Comparison of ENCODE assay signal across 18 cellular contexts in genomic region chrX:103565752-103566151, GRCh38. TPM values are rescaled to one million over a fixed set of nuclear protein-coding genes. Genes with fewer than 3 reads are reported as not detected.
A peak's percentile ranks its signal among the peaks of the same experiment; 100 is the strongest.
DNase-seq lines count a peak whose midpoint lies in the region; ATAC-seq and TF ChIP-seq lines count a peak whose summit lies in the region.
"Had no signal": no experiment of that assay in that cellular context is flagged by ENCODE, and none has a peak within 500 bp of the region (broad histone marks: within the 10 kb centered on the region; RNA-seq: fewer than 3 reads in every experiment).

No MANE protein-coding gene starts in this region.

- no peaks in the 10 kb centered on the region for H3K36me3 ChIP-seq in left ventricle myocardium inferior
- H3K36me3 ChIP-seq in IMR-90 (ENCODE audit: control insufficient read depth, insufficient read depth, low read length) = no peaks in the 10 kb centered on the region
- H3K36me3 ChIP-seq in uterus = no peaks in the 10 kb centered on the region
- H3K36me3 ChIP-seq: transverse colon had no signal

- H3K4me1 ChIP-seq in left ventricle myocardium inferior (no peaks in the 10 kb centered on the region), IMR-90 (ENCODE audit: control insufficient read depth, insufficient read depth, low read length) (no peaks in the 10 kb centered on the region), uterus (no peaks in the 10 kb centered on the region)
- H3K4me1 ChIP-seq: transverse colon had no signal

- no peak overlapping the region for H2BK20ac ChIP-seq in IMR-90 (ENCODE audit: low read depth, low read length)

- no peaks in the 10 kb centered on the region for H3K79me1 ChIP-seq in IMR-90 (ENCODE audit: low read depth in 1 of 2, low read length in 2 of 2)

- TF ChIP-seq RAD21 in IMR-90 (IDR thresholded peaks at IDR 0.05; ENCODE audit: low read length) = no peak

- H3K36me3 Mint-ChIP-seq in nephron progenitor cell (ENCODE audit: low read depth) = no peaks in the 10 kb centered on the region
- H3K36me3 Mint-ChIP-seq: natural killer cell treated with Interleukin-12 subunit alpha and Interleukin-12 subunit beta and Interleukin-15 and Interleukin-18, amount 100 ng/mL, for 72 hours had no signal

- no peak overlapping the region for H2AFZ ChIP-seq in IMR-90 (replicated peaks; ENCODE audit: low read length, poor library complexity)

- H3K14ac ChIP-seq in IMR-90 (replicated peaks; ENCODE audit: low read depth, low read length) = no peak overlapping the region

- dilution Hi-C loops in IMR-90 (cut with HindIII; ENCODE audit: low sequenced_read_pairs, unreplicated experiment) = no loop called here

- no peak overlapping the region for H2AK5ac ChIP-seq in IMR-90 (ENCODE audit: low read depth, low read length)

- no peaks in the 10 kb centered on the region for H3K9me1 ChIP-seq in IMR-90 (ENCODE audit: insufficient read depth, low read length)

- H2BK5ac ChIP-seq in IMR-90 (ENCODE audit: low read depth, low read length, poor library complexity, severe bottlenecking) = no peak overlapping the region

- no peak overlapping the region for H3K23ac ChIP-seq in IMR-90 (ENCODE audit: low read depth, low read length)

- H4K8ac ChIP-seq in IMR-90 (ENCODE audit: low read depth in 2 of 2, low read length in 2 of 2) = no peak overlapping the region

- in situ Hi-C loops in IMR-90 (cut with MboI; ENCODE audit: low sequenced_read_pairs) = no loop called here

- H3K27ac ChIP-seq in left ventricle myocardium inferior (replicated peaks) (no peak overlapping the region), IMR-90 (ENCODE audit: insufficient read depth, low read length) (no peak overlapping the region), uterus (peak overlapping the region; percentile 43 to 70)
- H3K27ac ChIP-seq: KMS-11, skin epidermis, transverse colon had no signal

- peaks cover 4% of the 10 kb centered on the region for H3K9me3 Mint-ChIP-seq in nephron progenitor cell
- H3K9me3 Mint-ChIP-seq: activated B cell treated with CpG ODN at 0.5 μM for 24 hours; natural killer cell treated with Interleukin-12 subunit alpha and Interleukin-12 subunit beta and Interleukin-15 and Interleukin-18, amount 100 ng/mL, for 72 hours had no signal

- H3K9me3 ChIP-seq in left ventricle myocardium inferior (replicated peaks) = no peaks in the 10 kb centered on the region
- H3K9me3 ChIP-seq in IMR-90 (ENCODE audit: control insufficient read depth, insufficient read depth, low read length) = no peaks in the 10 kb centered on the region
- H3K9me3 ChIP-seq in uterus = no peaks in the 10 kb centered on the region
- H3K9me3 ChIP-seq: transverse colon had no signal

- no peak overlapping the region for H2BK120ac ChIP-seq in IMR-90 (ENCODE audit: low read depth, low read length)

- BruUV-seq in IMR-90 (replicated peaks; lab: Mats Ljungman, UMichigan) = no TSS peak

- no peak overlapping the region for H4K5ac ChIP-seq in IMR-90 (ENCODE audit: low read depth, low read length)

- no CpG with 5 or more reads among the region's 1 CpG for WGBS in IMR-90 (ENCODE audit: extremely low coverage in 2 of 2, insufficient read length in 1 of 2), 2 experiments

- no peak overlapping the region for H3K27ac Mint-ChIP-seq in nephron progenitor cell
- H3K27ac Mint-ChIP-seq: activated B cell treated with CpG ODN at 0.5 μM for 24 hours; natural killer cell treated with Interleukin-12 subunit alpha and Interleukin-12 subunit beta and Interleukin-15 and Interleukin-18, amount 100 ng/mL, for 72 hours had no signal

- H2AK9ac ChIP-seq in IMR-90 (replicated peaks; ENCODE audit: low read depth, low read length, poor library complexity) = no peak overlapping the region

- no peak overlapping the region for H4K91ac ChIP-seq in IMR-90 (ENCODE audit: insufficient read depth, low read depth, low read length)

- POLR2A ChIA-PET in IMR-90 (lab: Charles Lee; ENCODE audit: unreplicated experiment) = no interaction called here

- no peak overlapping the region for H2BK15ac ChIP-seq in IMR-90 (ENCODE audit: low read depth, low read length)

- H3K4me3 ChIP-seq in left ventricle myocardium inferior (no peak overlapping the region), IMR-90 (ENCODE audit: insufficient read depth, low read depth, low read length) (no peak overlapping the region), epithelial cell of esophagus (ENCODE audit: low read length) (no peak overlapping the region), uterus (no peak overlapping the region)
- H3K4me3 ChIP-seq: skin epidermis, transverse colon had no signal

- CTCF ChIA-PET in IMR-90 (lab: Yijun Ruan, JAX) = interaction anchor here (0.6 kb wide), 1 partner anchor 13 kb away, joined by 4 read pairs; no protein-coding TSS in a partner anchor

- ATAC-seq in left ventricle myocardium superior = peak; percentile 38
- no peak for ATAC-seq in IMR-90 (ENCODE audit: low read depth)
- ATAC-seq: natural killer cell treated with Interleukin-12 subunit alpha and Interleukin-12 subunit beta and Interleukin-15 and Interleukin-18, amount 100 ng/mL, for 72 hours had no signal

- no peak for TF ChIP-seq CTCF in left ventricle myocardium inferior (IDR thresholded peaks at IDR 0.05; ENCODE audit: borderline replicate concordance)
- TF ChIP-seq CTCF in IMR-90 (conservative IDR thresholded peaks at IDR 0.05; ENCODE audit: low read depth, low read length) = no peak
- no peak for TF ChIP-seq CTCF in epithelial cell of esophagus (IDR thresholded peaks at IDR 0.05; ENCODE audit: insufficient read depth, low read depth, low read length, missing control alignments)
- no peak for TF ChIP-seq CTCF in uterus (IDR thresholded peaks at IDR 0.05)
- TF ChIP-seq CTCF in nephron progenitor cell (IDR thresholded peaks at IDR 0.05) = no peak

- H4K20me1 ChIP-seq in IMR-90 (ENCODE audit: insufficient read depth, low read length) = no peaks in the 10 kb centered on the region

- H3K9ac ChIP-seq in IMR-90 (ENCODE audit: low read depth, low read length) = no peak overlapping the region
- H3K9ac ChIP-seq: KMS-11 had no signal

- H3K56ac ChIP-seq in IMR-90 (ENCODE audit: extremely low read depth, insufficient read depth, low read length) = no peak overlapping the region

- no peak overlapping the region for H3K4me3 Mint-ChIP-seq in nephron progenitor cell
- H3K4me3 Mint-ChIP-seq: activated B cell treated with CpG ODN at 0.5 μM for 24 hours; natural killer cell treated with Interleukin-12 subunit alpha and Interleukin-12 subunit beta and Interleukin-15 and Interleukin-18, amount 100 ng/mL, for 72 hours had no signal

- intact Hi-C loops in left ventricle myocardium superior (cut with micrococcal nuclease) (no loop called here), left ventricle myocardium inferior (cut with micrococcal nuclease) (no loop called here), IMR-90 (cut with micrococcal nuclease) (no loop called here), uterus (cut with DNase I; ENCODE audit: low total_unique reads) (no loop called here), posterior cingulate gyrus (cut with DNase I) (no loop called here)

- H3K27me3 ChIP-seq in left ventricle myocardium inferior (ENCODE audit: low read depth) (no peaks in the 10 kb centered on the region), IMR-90 (ENCODE audit: control insufficient read depth, insufficient read depth, low read length) (no peaks in the 10 kb centered on the region), uterus (peaks cover 0 to 6% of the 10 kb centered on the region in 2 donors)
- H3K27me3 ChIP-seq: transverse colon had no signal

- peaks cover 3% of the 10 kb centered on the region for H3K27me3 Mint-ChIP-seq in nephron progenitor cell (ENCODE audit: low read depth, poor library complexity)
- H3K27me3 Mint-ChIP-seq: activated B cell treated with CpG ODN at 0.5 μM for 24 hours had no signal

- H3K4me1 Mint-ChIP-seq in nephron progenitor cell = no peaks in the 10 kb centered on the region
- H3K4me1 Mint-ChIP-seq: activated B cell treated with CpG ODN at 0.5 μM for 24 hours had no signal

- H3K4me2 ChIP-seq in IMR-90 (ENCODE audit: low read depth, low read length) = no peak overlapping the region
- H3K4me2 ChIP-seq: KMS-11 had no signal

- H3K18ac ChIP-seq in IMR-90 (ENCODE audit: low read depth, low read length) = no peak overlapping the region

- no peak overlapping the region for H3K4ac ChIP-seq in IMR-90 (ENCODE audit: low read depth, low read length)

- no peak for DNase-seq in left ventricle myocardium superior
- DNase-seq in left ventricle myocardium inferior = no peak
- DNase-seq in IMR-90 = peak; percentile 52
- peak; percentile 48 for DNase-seq in epithelial cell of esophagus (ENCODE audit: low read depth)
- DNase-seq in uterus = no peak
- DNase-seq in T-helper 2 cell = no peak
- no peak for DNase-seq in nephron progenitor cell
- DNase-seq in posterior cingulate gyrus = no peak
- DNase-seq: activated B cell treated with CpG ODN at 0.5 μM for 24 hours, activated T-cell treated with anti-CD3 and anti-CD28 coated beads for 4 hours, DND-41, NCI-H446 treated with DMSO at 0.1 percent for 48 hours, Right ventricle myocardium superior, transverse colon had no signal

- TF ChIP-seq POLR2A in IMR-90 (IDR thresholded peaks at IDR 0.05; ENCODE audit: low read depth, low read length) = no peak
- no peak for TF ChIP-seq POLR2A in uterus (IDR thresholded peaks at IDR 0.05)

TF ChIP-seq in IMR-90, 13 proteins besides CTCF, POLR2A, EP300 and RAD21 (continues in another document):
- TF ChIP-seq NFE2L2 (IDR thresholded peaks at IDR 0.05; ENCODE audit: low read depth, low read length) (no peak), MAZ (IDR thresholded peaks at IDR 0.05; ENCODE audit: borderline replicate concordance, low read depth, low read length) (no peak), MAFK (IDR thresholded peaks at IDR 0.05; ENCODE audit: low read depth, low read length) (no peak)

RNA-seq across cellular contexts. Expression of gene TCEAL4, which starts 19.6 kb away (rescaled TPM):
- total RNA-seq in left ventricle myocardium superior (66.1 TPM), left ventricle myocardium inferior (60.4 TPM), IMR-90 (2012; rRNA removed) (11.1 and 16.7 TPM in 2 replicates), uterus (100 to 1,000 TPM in 3 of 4 donors, 10 to 100 TPM in 1; 79.8 to 380 (median 308) TPM)
- 27.3 and 31.9 TPM in 2 replicates for polyA plus RNA-seq in IMR-90 (2012; rRNA removed)
- polyA plus RNA-seq in IMR-90 (2012; cell fraction: cytosol; rRNA removed) = 8.5 and 18.2 TPM in 2 replicates
- 7.3 and 25.4 TPM in 2 replicates for polyA plus RNA-seq in IMR-90 (2012; cell fraction: nucleus; rRNA removed; ENCODE audit: low replicate concordance)

RNA-seq across cellular contexts. Expression of gene TCEAL3, which starts 42.0 kb away (rescaled TPM):
- total RNA-seq in left ventricle myocardium superior = 24.5 TPM
- total RNA-seq in left ventricle myocardium inferior = 18.2 TPM
- 3.2 and 13.1 TPM in 2 replicates for total RNA-seq in IMR-90 (2012; rRNA removed)
- 21.9 and 24.2 TPM in 2 replicates for polyA plus RNA-seq in IMR-90 (2012; rRNA removed)
- 10.3 and 15.0 TPM in 2 replicates for polyA plus RNA-seq in IMR-90 (2012; cell fraction: cytosol; rRNA removed)
- 1.8 and 7.0 TPM in 2 replicates for polyA plus RNA-seq in IMR-90 (2012; cell fraction: nucleus; rRNA removed; ENCODE audit: low replicate concordance)
- total RNA-seq in uterus = 100 to 1,000 TPM in 1 of 4 donors, 10 to 100 TPM in 3; 13.8 to 120 (median 66.1) TPM

RNA-seq across cellular contexts. Expression of gene RAB40A, which starts 46.5 kb away (rescaled TPM):
- total RNA-seq in left ventricle myocardium superior (0.10 TPM), left ventricle myocardium inferior (not detected), IMR-90 (2012; rRNA removed) (under 0.01 TPM in 2 replicates), uterus (1 to 10 TPM in 3 of 4 donors, under 1 TPM in 1; 0.88 to 8.7 (median 3.9) TPM)
- 0.16 and 0.26 TPM in 2 replicates for polyA plus RNA-seq in IMR-90 (2012; rRNA removed)
- 0.05 TPM in 1 of 2 replicates, not detected in the other for polyA plus RNA-seq in IMR-90 (2012; cell fraction: cytosol; rRNA removed)
- 1.5 and 1.9 TPM in 2 replicates for polyA plus RNA-seq in IMR-90 (2012; cell fraction: nucleus; rRNA removed; ENCODE audit: low replicate concordance)
- total RNA-seq: A673, Right ventricle myocardium superior had no signal

Comparison
In these comparisons a context has a peak if more than half of its experiments do, and no peak if none do; other contexts are left out.
1. DNase-seq: peak in IMR-90 (single experiment) and epithelial cell of esophagus (single experiment); none in left ventricle myocardium superior (single experiment), left ventricle myocardium inferior (single experiment), uterus (0 of 2), T-helper 2 cell (0 of 5), nephron progenitor cell (single experiment) and posterior cingulate gyrus (0 of 10).
2. H3K27ac ChIP-seq: peak in uterus (2 of 2); none in left ventricle myocardium inferior (single experiment) and IMR-90 (single experiment).